ENCODE assay signal across 9 cellular contexts in the genomic region with DNA sequence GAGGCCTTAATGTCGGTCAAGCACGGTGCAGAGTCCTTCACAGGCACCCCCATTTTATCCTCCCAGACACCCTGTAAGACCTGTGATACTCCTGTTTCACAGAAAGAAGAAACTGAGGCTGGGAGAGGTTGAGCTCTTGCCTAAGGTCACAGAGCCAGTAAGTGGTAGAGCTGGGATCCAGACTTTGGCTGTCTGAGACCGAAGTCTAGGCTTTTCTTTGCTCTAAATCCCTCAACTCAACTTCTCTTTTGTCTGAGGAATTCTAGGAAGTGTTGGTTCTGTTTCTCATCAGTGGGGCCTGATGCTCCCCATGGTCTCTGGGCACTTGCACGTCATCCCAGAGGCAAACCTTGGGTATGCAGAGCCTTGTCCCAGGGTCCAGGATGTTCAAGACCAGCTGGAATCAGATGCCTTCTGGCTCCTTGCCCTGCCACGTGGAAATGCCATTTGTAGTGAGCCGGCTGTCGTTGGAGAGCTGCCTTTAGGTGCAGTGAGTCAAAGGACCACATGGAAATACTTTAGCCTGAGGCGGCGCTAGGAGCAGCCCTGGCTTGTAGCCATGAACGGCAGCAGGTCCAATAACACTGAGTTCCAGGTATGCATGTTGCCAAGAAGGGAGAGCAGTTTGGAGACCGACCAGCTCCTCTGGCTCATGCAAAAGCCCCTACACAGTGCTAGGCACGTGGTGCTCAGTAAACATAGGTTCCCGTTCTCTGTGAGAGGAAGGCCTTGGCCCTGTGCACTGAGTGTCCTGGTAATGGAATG. TPM values are rescaled to one million over a fixed set of nuclear protein-coding genes. Genes with fewer than 3 reads are reported as not detected.
DNase-seq lines count a peak whose midpoint lies in the region; ATAC-seq and TF ChIP-seq lines count a peak whose summit lies in the region.
"Had no signal": no experiment of that assay in that cellular context is flagged by ENCODE, and none has a peak within 500 bp of the region (broad histone marks: within the 10 kb centered on the region; RNA-seq: fewer than 3 reads in every experiment).

No MANE protein-coding gene starts in this region.

- DNase-seq in BE2C (peak; percentile 49), astrocyte of the cerebellum (ENCODE audit: low read depth) (peak; percentile 83), medulla oblongata (ENCODE audit: extremely low spot score) (peak; percentile 49), 8988T (no peak), NOMO-1 (lab: John Stamatoyannopoulos, UW; ENCODE audit: unreplicated experiment in 2 of 2) (no peak), WTC11 (ENCODE audit: low spot score) (no peak)
- no peak for DNase-seq in effector CD8-positive, alpha-beta T cell (lab: John Stamatoyannopoulos, UW)

- H3K9me3 ChIP-seq in BE2C = no peaks in the 10 kb centered on the region
- H3K9me3 ChIP-seq: tibial nerve had no signal

- H3K36me3 ChIP-seq in BE2C = no peaks in the 10 kb centered on the region
- H3K36me3 ChIP-seq: tibial nerve had no signal

- CTCF ChIA-PET in WTC11 (lab: Charles Lee) = interaction anchor here (1.2 to 4.8 kb wide), 4 partner anchors 13 to 28 kb away, joined by 3 to 32 read pairs (median 16); no protein-coding TSS in a partner anchor

- H3K36me3 Mint-ChIP-seq in WTC11 = no peaks in the 10 kb centered on the region

- no peak for TF ChIP-seq RAD21 in Ishikawa (IDR thresholded peaks at IDR 0.05; ENCODE audit: low read depth)

- no peaks in the 10 kb centered on the region for H3K27me3 Mint-ChIP-seq in WTC11 (ENCODE audit: low read depth)

- no peak overlapping the region for H3K27ac Mint-ChIP-seq in WTC11

- H3K9me3 Mint-ChIP-seq in WTC11 = no peaks in the 10 kb centered on the region

- peaks cover 9% of the 10 kb centered on the region for H3K4me1 Mint-ChIP-seq in WTC11

- H3K4me3 Mint-ChIP-seq in WTC11 = no peak overlapping the region

- TF ChIP-seq EP300 in Ishikawa (IDR thresholded peaks at IDR 0.05; ENCODE audit: borderline replicate concordance) = no peak; the same call in 1 of the 2 replicates

- H3K4me3 ChIP-seq in BE2C (ENCODE audit: low read depth, low read length) (no peak overlapping the region), astrocyte of the cerebellum (ENCODE audit: low read depth, low read length) (no peak overlapping the region)
- H3K4me3 ChIP-seq: tibial nerve had no signal

- H3K27me3 ChIP-seq in BE2C = no peaks in the 10 kb centered on the region
- H3K27me3 ChIP-seq: tibial nerve had no signal

- in situ Hi-C loops in astrocyte of the cerebellum (cut with HindIII; ENCODE audit: low sequenced_read_pairs) = no loop called here

- POLR2A ChIA-PET in WTC11 (lab: Charles Lee) = no interaction called here

- ATAC-seq in WTC11 = no peak

- H3K4me1 ChIP-seq in BE2C = peaks cover 6% of the 10 kb centered on the region; the same call in 1 of the 2 replicates

- TF ChIP-seq CTCF in BE2C (IDR thresholded peaks at IDR 0.05; ENCODE audit: low read depth, low read length) (no peak), astrocyte of the cerebellum (IDR thresholded peaks at IDR 0.05; ENCODE audit: low read depth, low read length, missing control alignments) (peak; percentile 25), WTC11 (IDR thresholded peaks at IDR 0.05) (no peak)

TF ChIP-seq in Ishikawa, 13 proteins besides CTCF, POLR2A, EP300 and RAD21:
- TF ChIP-seq YY1 (IDR thresholded peaks at IDR 0.05; ENCODE audit: low read depth) = no peak
- TF ChIP-seq, protein P1, sequence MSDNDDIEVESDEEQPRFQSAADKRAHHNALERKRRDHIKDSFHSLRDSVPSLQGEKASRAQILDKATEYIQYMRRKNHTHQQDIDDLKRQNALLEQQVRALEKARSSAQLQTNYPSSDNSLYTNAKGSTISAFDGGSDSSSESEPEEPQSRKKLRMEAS (IDR thresholded peaks at IDR 0.05) = peak; percentile 97
- peak; percentile 65 for TF ChIP-seq TEAD4 (IDR thresholded peaks at IDR 0.05)
- TF ChIP-seq NFIC (IDR thresholded peaks at IDR 0.05) = peak; percentile 98
- TF ChIP-seq TCF12 (IDR thresholded peaks at IDR 0.05; ENCODE audit: low read depth) = peak; percentile 78
- TF ChIP-seq, protein P2, sequence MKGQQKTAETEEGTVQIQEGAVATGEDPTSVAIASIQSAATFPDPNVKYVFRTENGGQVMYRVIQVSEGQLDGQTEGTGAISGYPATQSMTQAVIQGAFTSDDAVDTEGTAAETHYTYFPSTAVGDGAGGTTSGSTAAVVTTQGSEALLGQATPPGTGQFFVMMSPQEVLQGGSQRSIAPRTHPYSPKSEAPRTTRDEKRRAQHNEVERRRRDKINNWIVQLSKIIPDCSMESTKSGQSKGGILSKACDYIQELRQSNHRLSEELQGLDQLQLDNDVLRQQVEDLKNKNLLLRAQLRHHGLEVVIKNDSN (IDR thresholded peaks at IDR 0.05) = peak; percentile 70

TF ChIP-seq in WTC11, 78 proteins besides CTCF, POLR2A, EP300 and RAD21:
- TF ChIP-seq, protein P3, sequence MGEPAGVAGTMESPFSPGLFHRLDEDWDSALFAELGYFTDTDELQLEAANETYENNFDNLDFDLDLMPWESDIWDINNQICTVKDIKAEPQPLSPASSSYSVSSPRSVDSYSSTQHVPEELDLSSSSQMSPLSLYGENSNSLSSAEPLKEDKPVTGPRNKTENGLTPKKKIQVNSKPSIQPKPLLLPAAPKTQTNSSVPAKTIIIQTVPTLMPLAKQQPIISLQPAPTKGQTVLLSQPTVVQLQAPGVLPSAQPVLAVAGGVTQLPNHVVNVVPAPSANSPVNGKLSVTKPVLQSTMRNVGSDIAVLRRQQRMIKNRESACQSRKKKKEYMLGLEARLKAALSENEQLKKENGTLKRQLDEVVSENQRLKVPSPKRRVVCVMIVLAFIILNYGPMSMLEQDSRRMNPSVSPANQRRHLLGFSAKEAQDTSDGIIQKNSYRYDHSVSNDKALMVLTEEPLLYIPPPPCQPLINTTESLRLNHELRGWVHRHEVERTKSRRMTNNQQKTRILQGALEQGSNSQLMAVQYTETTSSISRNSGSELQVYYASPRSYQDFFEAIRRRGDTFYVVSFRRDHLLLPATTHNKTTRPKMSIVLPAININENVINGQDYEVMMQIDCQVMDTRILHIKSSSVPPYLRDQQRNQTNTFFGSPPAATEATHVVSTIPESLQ (CRISPR knock-in tag; IDR thresholded peaks at IDR 0.05) = no peak
- TF ChIP-seq EMX1 (CRISPR knock-in tag; IDR thresholded peaks at IDR 0.05) = no peak
- no peak for TF ChIP-seq ZNF423 (CRISPR knock-in tag; IDR thresholded peaks at IDR 0.05)
- TF ChIP-seq CBFB (CRISPR knock-in tag; IDR thresholded peaks at IDR 0.05; ENCODE audit: low read depth) = no peak
- TF ChIP-seq ZNF138 (CRISPR knock-in tag; conservative IDR thresholded peaks at IDR 0.05) = no peak
- TF ChIP-seq, protein P4, sequence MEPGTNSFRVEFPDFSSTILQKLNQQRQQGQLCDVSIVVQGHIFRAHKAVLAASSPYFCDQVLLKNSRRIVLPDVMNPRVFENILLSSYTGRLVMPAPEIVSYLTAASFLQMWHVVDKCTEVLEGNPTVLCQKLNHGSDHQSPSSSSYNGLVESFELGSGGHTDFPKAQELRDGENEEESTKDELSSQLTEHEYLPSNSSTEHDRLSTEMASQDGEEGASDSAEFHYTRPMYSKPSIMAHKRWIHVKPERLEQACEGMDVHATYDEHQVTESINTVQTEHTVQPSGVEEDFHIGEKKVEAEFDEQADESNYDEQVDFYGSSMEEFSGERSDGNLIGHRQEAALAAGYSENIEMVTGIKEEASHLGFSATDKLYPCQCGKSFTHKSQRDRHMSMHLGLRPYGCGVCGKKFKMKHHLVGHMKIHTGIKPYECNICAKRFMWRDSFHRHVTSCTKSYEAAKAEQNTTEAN (CRISPR knock-in tag; IDR thresholded peaks at IDR 0.05) = no peak
- no peak for TF ChIP-seq PRRX2 (CRISPR knock-in tag; IDR thresholded peaks at IDR 0.05)
- TF ChIP-seq TCF7 (CRISPR knock-in tag; IDR thresholded peaks at IDR 0.05; ENCODE audit: low read depth) = no peak
- TF ChIP-seq, protein P5, sequence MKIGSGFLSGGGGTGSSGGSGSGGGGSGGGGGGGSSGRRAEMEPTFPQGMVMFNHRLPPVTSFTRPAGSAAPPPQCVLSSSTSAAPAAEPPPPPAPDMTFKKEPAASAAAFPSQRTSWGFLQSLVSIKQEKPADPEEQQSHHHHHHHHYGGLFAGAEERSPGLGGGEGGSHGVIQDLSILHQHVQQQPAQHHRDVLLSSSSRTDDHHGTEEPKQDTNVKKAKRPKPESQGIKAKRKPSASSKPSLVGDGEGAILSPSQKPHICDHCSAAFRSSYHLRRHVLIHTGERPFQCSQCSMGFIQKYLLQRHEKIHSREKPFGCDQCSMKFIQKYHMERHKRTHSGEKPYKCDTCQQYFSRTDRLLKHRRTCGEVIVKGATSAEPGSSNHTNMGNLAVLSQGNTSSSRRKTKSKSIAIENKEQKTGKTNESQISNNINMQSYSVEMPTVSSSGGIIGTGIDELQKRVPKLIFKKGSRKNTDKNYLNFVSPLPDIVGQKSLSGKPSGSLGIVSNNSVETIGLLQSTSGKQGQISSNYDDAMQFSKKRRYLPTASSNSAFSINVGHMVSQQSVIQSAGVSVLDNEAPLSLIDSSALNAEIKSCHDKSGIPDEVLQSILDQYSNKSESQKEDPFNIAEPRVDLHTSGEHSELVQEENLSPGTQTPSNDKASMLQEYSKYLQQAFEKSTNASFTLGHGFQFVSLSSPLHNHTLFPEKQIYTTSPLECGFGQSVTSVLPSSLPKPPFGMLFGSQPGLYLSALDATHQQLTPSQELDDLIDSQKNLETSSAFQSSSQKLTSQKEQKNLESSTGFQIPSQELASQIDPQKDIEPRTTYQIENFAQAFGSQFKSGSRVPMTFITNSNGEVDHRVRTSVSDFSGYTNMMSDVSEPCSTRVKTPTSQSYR (CRISPR knock-in tag; IDR thresholded peaks at IDR 0.05) = no peak

RNA-seq across cellular contexts. Expression of a gene that starts 9.2 kb away (rescaled TPM):
- polyA plus RNA-seq in BE2C (2012; ENCODE audit: insufficient read depth, insufficient read length, low read depth) = not detected
- total RNA-seq in WTC11 (2021) = not detected in 3 replicates
- total RNA-seq: tibial nerve had no signal

RNA-seq across cellular contexts. Expression of a gene that starts 14.2 kb away (rescaled TPM):
- polyA plus RNA-seq in BE2C (2012; ENCODE audit: insufficient read depth, insufficient read length, low read depth) = not detected
- total RNA-seq in WTC11 (2021) = not detected in 3 replicates
- total RNA-seq: tibial nerve had no signal

RNA-seq across cellular contexts. Expression of a gene that starts 38.9 kb away (rescaled TPM):
- 244 TPM for polyA plus RNA-seq in BE2C (2012; ENCODE audit: insufficient read depth, insufficient read length, low read depth)
- total RNA-seq in WTC11 (2021) = 83.8 to 93.7 TPM (median 85.9 TPM) in 3 replicates

Comparison
In these comparisons a context has a peak if more than half of its experiments do, and no peak if none do; other contexts are left out.
1. DNase-seq: peak in BE2C (single experiment), astrocyte of the cerebellum (single experiment) and medulla oblongata (single experiment); none in 8988T (single experiment), NOMO-1 (0 of 2), WTC11 (single experiment) and effector CD8-positive, alpha-beta T cell (single experiment).